8 cellular contexts compared by ENCODE assay signal in the genomic region with DNA sequence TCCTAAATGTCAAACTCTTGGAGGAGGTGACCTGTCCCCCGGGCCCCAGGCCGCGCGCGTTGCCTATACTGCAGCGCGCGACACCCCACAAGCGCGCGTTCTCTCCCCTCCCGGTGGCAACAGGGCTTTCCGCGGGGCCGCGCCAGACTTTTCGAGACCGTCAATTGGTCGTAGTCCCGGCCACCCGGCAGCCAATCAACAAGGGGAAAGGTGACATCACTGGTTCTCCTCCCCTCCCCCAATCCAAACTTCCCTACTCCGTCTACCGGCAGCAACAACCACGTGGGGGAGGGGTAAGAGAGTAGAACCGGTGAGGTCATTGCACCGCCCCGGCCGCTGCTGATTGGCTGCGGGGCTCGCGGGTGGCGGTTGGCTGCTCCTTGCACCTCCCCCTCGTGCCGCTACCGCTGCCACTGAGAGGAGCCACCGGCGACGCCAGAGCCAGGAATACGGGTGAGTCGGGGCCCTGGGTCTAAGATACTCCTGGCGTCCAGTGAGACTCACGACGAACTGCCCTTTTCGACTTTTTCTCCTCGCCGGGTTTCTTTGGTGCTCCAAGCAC. TPM values are rescaled to one million over a fixed set of nuclear protein-coding genes. Genes with fewer than 3 reads are reported as not detected.
DNase-seq lines count a peak whose midpoint lies in the region; ATAC-seq and TF ChIP-seq lines count a peak whose summit lies in the region.

No MANE protein-coding gene starts in this region.

- H4K91ac ChIP-seq in neuronal stem cell (ENCODE audit: low read depth, low read length, poor library complexity), result no peak overlapping the region

- H3K18ac ChIP-seq in neuronal stem cell (ENCODE audit: low read length), result peak overlapping the region; percentile 100

- no peaks in the 10 kb centered on the region for H3K9me3 ChIP-seq in MM.1S (replicated peaks; ENCODE audit: insufficient read depth, low read length)
- H3K9me3 ChIP-seq in gastroesophageal sphincter, result no peaks in the 10 kb centered on the region
- no peaks in the 10 kb centered on the region for H3K9me3 ChIP-seq in neuronal stem cell (replicated peaks in 1 of 2; ENCODE audit: control insufficient read depth in 2 of 2, insufficient read depth in 1 of 2, low read depth in 1 of 2, low read length in 2 of 2)
- no peaks in the 10 kb centered on the region for H3K9me3 ChIP-seq in subcutaneous abdominal adipose tissue (ENCODE audit: control insufficient read depth in 5 of 5, low read length in 5 of 5)

- no peak overlapping the region for H3K4ac ChIP-seq in neuronal stem cell (ENCODE audit: low read length)

- peak in 1 of 2 donors; percentile 64 for TF ChIP-seq POLR2A in gastroesophageal sphincter (IDR thresholded peaks at IDR 0.05)

- H2AFZ ChIP-seq in MM.1S (ENCODE audit: low read length) (peak overlapping the region; percentile 93), neuronal stem cell (ENCODE audit: low read length) (peak overlapping the region; percentile 91)

- H2AK5ac ChIP-seq in neuronal stem cell (ENCODE audit: low read depth, low read length), result no peak overlapping the region

- DNase-seq in GDM1 (lab: John Stamatoyannopoulos, UW) (peak; percentile 99), HCEC 1CT (peak; percentile 99), MM.1S (peak; percentile 99), SHP77 (lab: John Stamatoyannopoulos, UW) (peak; percentile 99), activated gamma-delta T cell treated with Interleukin-2 at 50 U/mL for 16 hours (peak; percentile 98), neuronal stem cell (ENCODE audit: low spot score) (peak; percentile 99)

- TF ChIP-seq CTCF in MM.1S (IDR thresholded peaks at IDR 0.05; ENCODE audit: low read length), result no peak
- TF ChIP-seq CTCF in gastroesophageal sphincter (IDR thresholded peaks at IDR 0.05), result peak in 1 of 4 experiments; percentile 18

- no peak overlapping the region for H2BK12ac ChIP-seq in neuronal stem cell (ENCODE audit: low read length)

- H3K27ac ChIP-seq in MM.1S (ENCODE audit: low read length), result peak overlapping the region; percentile 91
- peak overlapping the region; percentile 89 to 99 (median 97) for H3K27ac ChIP-seq in gastroesophageal sphincter
- H3K27ac ChIP-seq in neuronal stem cell (replicated peaks; ENCODE audit: low read length), result peak overlapping the region; percentile 89
- peak overlapping the region; percentile 98 for H3K27ac ChIP-seq in subcutaneous abdominal adipose tissue (ENCODE audit: low read depth, low read length)

- no peak overlapping the region for H2BK120ac ChIP-seq in neuronal stem cell (ENCODE audit: low read depth, low read length)

- H4K20me1 ChIP-seq in MM.1S (ENCODE audit: insufficient read depth, low read length), result no peaks in the 10 kb centered on the region

- 0% methylated on average over 11 to 12 of the region's 46 CpGs for WGBS in gastroesophageal sphincter (ENCODE audit: low coverage in 1 of 2), 2 donors
- no CpG with 5 or more reads among the region's 46 CpGs for WGBS in neuronal stem cell (ENCODE audit: extremely low coverage in 2 of 2, insufficient read length in 2 of 2, insufficient replicate concordance in 1 of 2), 2 donors

- H3K36me3 ChIP-seq in MM.1S (replicated peaks; ENCODE audit: insufficient read depth, low read length) (no peaks in the 10 kb centered on the region), gastroesophageal sphincter (peaks cover 0 to 20% of the 10 kb centered on the region in 2 donors), neuronal stem cell (replicated peaks in 1 of 2; ENCODE audit: control insufficient read depth in 2 of 2, insufficient read depth in 2 of 2, low read length in 2 of 2) (peaks cover 2 to 10% of the 10 kb centered on the region in 2 donors), subcutaneous abdominal adipose tissue (ENCODE audit: control insufficient read depth in 5 of 5, insufficient read depth in 5 of 5, low read length in 5 of 5) (peaks cover 0 to 19% (median 15%) of the 10 kb centered on the region in 5 donors)

- H3K4me3 ChIP-seq in MM.1S (ENCODE audit: low read length) (peak overlapping the region; percentile 93), gastroesophageal sphincter (peak overlapping the region; percentile 63 to 71), neuronal stem cell (ENCODE audit: low read length in 2 of 2) (peak overlapping the region; percentile 65 to 84), subcutaneous abdominal adipose tissue (ENCODE audit: low read depth in 1 of 5, low read length in 5 of 5) (peak overlapping the region; percentile 76 to 94 (median 85))

- H3K4me2 ChIP-seq in MM.1S (ENCODE audit: low read depth, low read length) (peak overlapping the region; percentile 82), neuronal stem cell (ENCODE audit: insufficient read depth, low read length, poor library complexity, severe bottlenecking) (peak overlapping the region; percentile 90)

- H4K8ac ChIP-seq in neuronal stem cell (ENCODE audit: low read depth, low read length), result no peak overlapping the region

- no peak overlapping the region for H2BK15ac ChIP-seq in neuronal stem cell (ENCODE audit: low read length)

- ATAC-seq in gastroesophageal sphincter, result peak; percentile 87

- H3K27me3 ChIP-seq in MM.1S (replicated peaks; ENCODE audit: insufficient read depth, low read length) (no peaks in the 10 kb centered on the region), gastroesophageal sphincter (no peaks in the 10 kb centered on the region), neuronal stem cell (ENCODE audit: control insufficient read depth in 3 of 3, insufficient read depth in 3 of 3, low read depth in 1 of 3, low read length in 3 of 3) (no peaks in the 10 kb centered on the region), subcutaneous abdominal adipose tissue (ENCODE audit: control insufficient read depth in 5 of 5, insufficient read depth in 4 of 5, low read length in 5 of 5) (peaks cover 0 to 5% (median 0%) of the 10 kb centered on the region in 5 donors)

- H3K79me1 ChIP-seq in neuronal stem cell (ENCODE audit: low read depth, low read length), result peaks cover 14% of the 10 kb centered on the region

- H3K4me1 ChIP-seq in MM.1S (ENCODE audit: low read length), result peaks cover 13% of the 10 kb centered on the region
- H3K4me1 ChIP-seq in gastroesophageal sphincter, result peaks cover 0 to 43% (median 23%) of the 10 kb centered on the region in 3 donors
- peaks cover 12 to 19% of the 10 kb centered on the region in 2 donors for H3K4me1 ChIP-seq in neuronal stem cell (ENCODE audit: control insufficient read depth in 2 of 2, insufficient read depth in 1 of 2, low read depth in 1 of 2, low read length in 2 of 2)
- H3K4me1 ChIP-seq in subcutaneous abdominal adipose tissue (ENCODE audit: control insufficient read depth in 5 of 5, insufficient read depth in 5 of 5, low read length in 5 of 5), result peaks cover 12 to 32% (median 28%) of the 10 kb centered on the region in 5 donors

- peaks cover 39% of the 10 kb centered on the region for H3K79me2 ChIP-seq in MM.1S (ENCODE audit: low read length)

- H3K9ac ChIP-seq in MM.1S (ENCODE audit: low read length), result peak overlapping the region; percentile 97
- H3K9ac ChIP-seq in neuronal stem cell (ENCODE audit: low read depth, low read length, poor library complexity), result peak overlapping the region; percentile 91
- peak overlapping the region; percentile 87 to 98 (median 96) for H3K9ac ChIP-seq in subcutaneous abdominal adipose tissue (ENCODE audit: low read length in 5 of 5)

- H3K23ac ChIP-seq in neuronal stem cell (ENCODE audit: low read depth, low read length, poor library complexity), result peak overlapping the region; percentile 87

- no peak overlapping the region for H3K14ac ChIP-seq in neuronal stem cell (ENCODE audit: low read length)

- TF ChIP-seq EP300 in gastroesophageal sphincter (IDR thresholded peaks at IDR 0.05), result no peak

- peaks cover 13% of the 10 kb centered on the region for H3F3A ChIP-seq in MM.1S (ENCODE audit: insufficient read depth, low read length)

- peak overlapping the region; percentile 97 for H2BK5ac ChIP-seq in neuronal stem cell (ENCODE audit: low read length)

- no peaks in the 10 kb centered on the region for H3K9me2 ChIP-seq in MM.1S (replicated peaks; ENCODE audit: insufficient read depth, low read length)

RNA-seq across cellular contexts. Expression of gene CIC, which starts 0.8 kb away (rescaled TPM):
- total RNA-seq in gastroesophageal sphincter, result 10 to 100 TPM; 31.4 to 69.4 (median 49.0) TPM
- polyA plus RNA-seq in neuronal stem cell (2013, experiment 1 of 2), result 38.5 TPM
- 37.8 TPM for polyA plus RNA-seq in neuronal stem cell (2013, experiment 2 of 2)

RNA-seq across cellular contexts. Expression of gene ERF, which starts 13.3 kb away (rescaled TPM):
- 10 to 100 TPM; 28.4 to 46.4 (median 39.9) TPM for total RNA-seq in gastroesophageal sphincter
- 77.7 TPM for polyA plus RNA-seq in neuronal stem cell (2013, experiment 1 of 2)
- 78.0 TPM for polyA plus RNA-seq in neuronal stem cell (2013, experiment 2 of 2)

RNA-seq across cellular contexts. Expression of gene GSK3A, which starts 25.8 kb away (rescaled TPM):
- total RNA-seq in gastroesophageal sphincter, result 10 to 100 TPM; 30.8 to 51.0 (median 35.1) TPM
- polyA plus RNA-seq in neuronal stem cell (2013, experiment 1 of 2), result 67.3 TPM
- 64.6 TPM for polyA plus RNA-seq in neuronal stem cell (2013, experiment 2 of 2)

RNA-seq across cellular contexts. Expression of gene PRR19, which starts 33.7 kb away (rescaled TPM):
- under 1 TPM in 1 of 4 donors, not detected in 3; 0.93 TPM for total RNA-seq in gastroesophageal sphincter
- polyA plus RNA-seq in neuronal stem cell (2013, experiment 1 of 2), result 2.2 TPM
- polyA plus RNA-seq in neuronal stem cell (2013, experiment 2 of 2), result 2.0 TPM

RNA-seq across cellular contexts. Expression of gene PAFAH1B3, which starts 34.2 kb away (rescaled TPM):
- 10 to 100 TPM in 1 of 4 donors, 1 to 10 TPM in 2, under 1 TPM in 1; 0.93 to 13.6 (median 5.8) TPM for total RNA-seq in gastroesophageal sphincter
- polyA plus RNA-seq in neuronal stem cell (2013, experiment 1 of 2), result 134 TPM
- 128 TPM for polyA plus RNA-seq in neuronal stem cell (2013, experiment 2 of 2)

Comparison
In these comparisons a context has a peak if more than half of its experiments do, and no peak if none do; other contexts are left out.
1. Peak in every context shown above with its lines: DNase-seq, ATAC-seq, H3K4me3 ChIP-seq and H3K27ac ChIP-seq.